8 cellular contexts compared by ENCODE assay signal in genomic region chr17:79024901-79025737, GRCh38. TPM values are rescaled to one million over a fixed set of nuclear protein-coding genes. Genes with fewer than 3 reads are reported as not detected.
A peak's percentile ranks its signal among the peaks of the same experiment; 100 is the strongest.
DNase-seq lines count a peak whose midpoint lies in the region; ATAC-seq, FAIRE-seq and TF ChIP-seq lines count a peak whose summit lies in the region.

No MANE protein-coding gene starts in this region.

- H3K4me3 Mint-ChIP-seq in activated CD8-positive, alpha-beta T cell treated with anti-CD3 and anti-CD28 coated beads, Interleukin-2, amount 10 ng/mL, durations not matched to agents 7 days and 5 days: peak overlapping the region; percentile 56

- H3K27ac Mint-ChIP-seq in activated CD8-positive, alpha-beta T cell treated with anti-CD3 and anti-CD28 coated beads, Interleukin-2, amount 10 ng/mL, durations not matched to agents 7 days and 5 days: no peak overlapping the region

- no peak for FAIRE-seq in GM12892 (lab: Jason Lieb, UNC)

- CTCF ChIA-PET in activated CD8-positive, alpha-beta T cell treated with anti-CD3 and anti-CD28 coated beads, Interleukin-2, amount 10 ng/mL, durations not matched to agents 7 days and 5 days (lab: Charles Lee): interaction anchor here (1.5 kb wide), 1 partner anchor 18 kb away, joined by 3 read pairs; no protein-coding TSS in a partner anchor

- H3K9ac ChIP-seq in skeletal muscle satellite cell (ENCODE audit: low read depth, low read length): peak overlapping the region; percentile 50

- H3K9me3 ChIP-seq in skeletal muscle satellite cell (replicated peaks; ENCODE audit: low read length): no peaks in the 10 kb centered on the region

- peak overlapping the region; percentile 83 for H3K4me2 ChIP-seq in skeletal muscle satellite cell (ENCODE audit: low read length)

- peaks cover 39% of the 10 kb centered on the region for H3K27me3 Mint-ChIP-seq in activated CD8-positive, alpha-beta T cell treated with anti-CD3 and anti-CD28 coated beads, Interleukin-2, amount 10 ng/mL, durations not matched to agents 7 days and 5 days (ENCODE audit: low read depth)

- no peaks in the 10 kb centered on the region for H3K36me3 Mint-ChIP-seq in activated CD8-positive, alpha-beta T cell treated with anti-CD3 and anti-CD28 coated beads, Interleukin-2, amount 10 ng/mL, durations not matched to agents 7 days and 5 days (ENCODE audit: low read depth)

- peaks cover 48% of the 10 kb centered on the region for H3K27me3 ChIP-seq in skeletal muscle satellite cell (ENCODE audit: control insufficient read depth, insufficient read depth, low read length)

- H3K9me3 Mint-ChIP-seq in activated CD8-positive, alpha-beta T cell treated with anti-CD3 and anti-CD28 coated beads, Interleukin-2, amount 10 ng/mL, durations not matched to agents 7 days and 5 days (ENCODE audit: insufficient read depth): no peaks in the 10 kb centered on the region

- peak; percentile 15 for DNase-seq in GM12892 (ENCODE audit: insufficient read length)
- DNase-seq in activated CD8-positive, alpha-beta T cell treated with anti-CD3 and anti-CD28 coated beads, Interleukin-2, amount 10 ng/mL, durations not matched to agents 7 days and 5 days: no peak
- peak; percentile 50 for DNase-seq in hepatic stellate cell (ENCODE audit: low spot score)
- DNase-seq in NCI-H2227 (lab: John Stamatoyannopoulos, UW; ENCODE audit: unreplicated experiment): no peak
- DNase-seq in NCI-H2029 (lab: John Stamatoyannopoulos, UW): no peak
- DNase-seq in HPDE6-E6E7 (ENCODE audit: extremely low spot score): no peak

- peaks cover 58% of the 10 kb centered on the region for H3K4me1 ChIP-seq in skeletal muscle satellite cell (ENCODE audit: control insufficient read depth, insufficient read depth, low read length)

- H3K36me3 ChIP-seq in skeletal muscle satellite cell (ENCODE audit: insufficient read depth, low read length): no peaks in the 10 kb centered on the region

- peaks cover 12% of the 10 kb centered on the region for H3K4me1 Mint-ChIP-seq in activated CD8-positive, alpha-beta T cell treated with anti-CD3 and anti-CD28 coated beads, Interleukin-2, amount 10 ng/mL, durations not matched to agents 7 days and 5 days (ENCODE audit: low read depth)

- no peak for TF ChIP-seq POLR2A in GM12892 (IDR thresholded peaks at IDR 0.05; ENCODE audit: low read depth, low read length)

- H3K4me3 ChIP-seq in skeletal muscle satellite cell (ENCODE audit: low read length): peak overlapping the region; percentile 70

- POLR2A ChIA-PET in activated CD8-positive, alpha-beta T cell treated with anti-CD3 and anti-CD28 coated beads, Interleukin-2, amount 10 ng/mL, durations not matched to agents 7 days and 5 days (lab: Charles Lee): no interaction called here

- ATAC-seq in activated CD8-positive, alpha-beta T cell treated with anti-CD3 and anti-CD28 coated beads, Interleukin-2, amount 10 ng/mL, durations not matched to agents 7 days and 5 days: no peak
- ATAC-seq in HG02981 (IDR thresholded peaks at IDR 0.05; ENCODE audit: unreplicated experiment): no peak

RNA-seq across cellular contexts. Expression of gene C1QTNF1, which starts 1.1 kb away (rescaled TPM):
- 0.08 TPM for polyA plus RNA-seq in GM12892 (2012; ENCODE audit: missing spikeins)
- total RNA-seq in activated CD8-positive, alpha-beta T cell treated with anti-CD3 and anti-CD28 coated beads, Interleukin-2, amount 10 ng/mL, durations not matched to agents 7 days and 5 days: not detected
- 21.3 and 34.1 TPM in 2 replicates for total RNA-seq in skeletal muscle satellite cell (2012; rRNA removed)

RNA-seq across cellular contexts. Expression of gene CANT1, which starts 15.6 kb away (rescaled TPM):
- polyA plus RNA-seq in GM12892 (2012; ENCODE audit: missing spikeins): 12.2 TPM
- 10 to 100 TPM; 74.4 to 78.5 TPM for total RNA-seq in activated CD8-positive, alpha-beta T cell treated with anti-CD3 and anti-CD28 coated beads, Interleukin-2, amount 10 ng/mL, durations not matched to agents 7 days and 5 days
- 45.0 and 47.4 TPM in 2 replicates for total RNA-seq in skeletal muscle satellite cell (2012; rRNA removed)

RNA-seq across cellular contexts. Expression of gene LGALS3BP, which starts 45.4 kb away (rescaled TPM):
- 0.70 TPM for polyA plus RNA-seq in GM12892 (2012; ENCODE audit: missing spikeins)
- total RNA-seq in activated CD8-positive, alpha-beta T cell treated with anti-CD3 and anti-CD28 coated beads, Interleukin-2, amount 10 ng/mL, durations not matched to agents 7 days and 5 days: 100 to 1,000 TPM; 172 to 181 TPM
- total RNA-seq in skeletal muscle satellite cell (2012; rRNA removed): 306 and 332 TPM in 2 replicates

RNA-seq across cellular contexts. Expression of gene ENGASE, which starts 49.5 kb away (rescaled TPM):
- 16.5 TPM for polyA plus RNA-seq in GM12892 (2012; ENCODE audit: missing spikeins)
- total RNA-seq in activated CD8-positive, alpha-beta T cell treated with anti-CD3 and anti-CD28 coated beads, Interleukin-2, amount 10 ng/mL, durations not matched to agents 7 days and 5 days: 10 to 100 TPM; 38.2 to 41.1 TPM
- 5.8 and 6.6 TPM in 2 replicates for total RNA-seq in skeletal muscle satellite cell (2012; rRNA removed)

Comparison
In these comparisons a context has a peak if more than half of its experiments do, and no peak if none do; other contexts are left out.
1. DNase-seq: peak in GM12892 (single experiment) and hepatic stellate cell (single experiment); none in activated CD8-positive, alpha-beta T cell treated with anti-CD3 and anti-CD28 coated beads, Interleukin-2, amount 10 ng/mL, durations not matched to agents 7 days and 5 days (single experiment), NCI-H2227 (single experiment), NCI-H2029 (single experiment) and HPDE6-E6E7 (single experiment).